In the genomic region with DNA sequence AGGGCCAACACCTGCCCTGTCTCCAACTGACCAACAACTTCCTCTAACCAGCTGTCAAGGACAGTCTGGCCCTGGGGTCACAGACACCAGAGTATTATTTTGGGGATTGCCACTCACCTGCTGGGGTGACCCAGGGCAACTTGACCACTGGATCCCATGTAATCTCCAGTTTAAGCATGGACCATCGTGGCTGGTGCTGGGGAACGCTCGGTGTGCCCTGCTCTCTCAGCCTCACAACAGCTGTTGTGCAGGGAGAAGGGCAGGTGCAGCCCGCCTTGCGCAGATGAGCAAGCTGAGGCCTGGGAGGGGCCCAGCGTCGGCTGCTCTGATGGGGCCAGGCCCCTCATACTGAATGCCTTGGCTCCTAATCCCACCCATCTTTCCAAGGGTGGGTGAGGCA, we compare ENCODE assay signal across 9 cellular contexts. TPM values are rescaled to one million over a fixed set of nuclear protein-coding genes. Genes with fewer than 3 reads are reported as not detected.
"Had no signal": no experiment of that assay in that cellular context is flagged by ENCODE, and none has a peak within 500 bp of the region (broad histone marks: within the 10 kb centered on the region; RNA-seq: fewer than 3 reads in every experiment).

No MANE protein-coding gene starts in this region.

- H2AFZ ChIP-seq: GM23248 had no signal

- H3K4me3 ChIP-seq: GM23248, K562 had no signal

- ATAC-seq: K562 had no signal

- DNase-seq: GM23248, GOT3, H7, HCEC 1CT, IMR-90, KG1 had no signal

- H3K9ac ChIP-seq: GM23248 had no signal

- H3K27ac ChIP-seq: GM23248 had no signal

- FAIRE-seq: HTR-8/SVneo, K562 had no signal

RNA-seq across cellular contexts. Expression of a gene that starts 21.0 kb away (rescaled TPM):
- total RNA-seq: HT-29, K562 had no signal
- polyA plus RNA-seq: K562 had no signal
